Comparison of ENCODE assay signal across 9 cellular contexts in the genomic region with DNA sequence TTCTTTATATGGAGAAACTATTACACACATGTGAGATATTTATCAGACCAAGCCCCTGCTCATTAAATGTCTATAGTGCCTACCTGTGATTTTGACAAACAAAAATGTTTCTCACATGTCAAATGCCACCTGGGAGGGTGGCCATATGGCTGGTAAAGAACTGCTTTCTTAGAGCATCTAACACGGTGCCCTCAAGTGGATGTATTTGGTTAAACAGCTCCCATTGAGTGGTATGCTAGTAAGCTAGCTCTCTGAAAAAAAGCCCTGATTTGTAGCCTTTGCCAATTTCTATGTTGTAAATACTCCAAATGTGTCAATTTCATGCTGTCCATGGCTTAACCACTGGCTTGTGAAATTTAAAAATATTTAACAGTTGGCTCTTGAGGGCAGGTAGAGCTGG.
DNase-seq lines count a peak whose midpoint lies in the region; ATAC-seq, FAIRE-seq and TF ChIP-seq lines count a peak whose summit lies in the region.
"Had no signal": no experiment of that assay in that cellular context is flagged by ENCODE, and none has a peak within 500 bp of the region (broad histone marks: within the 10 kb centered on the region; RNA-seq: fewer than 3 reads in every experiment).

No MANE protein-coding gene starts in this region.

- H2AFZ ChIP-seq in GM23338: no peak overlapping the region
- no peak overlapping the region for H2AFZ ChIP-seq in hepatocyte

- H3K4me1 ChIP-seq in GM23338 (ENCODE audit: insufficient read depth) (no peaks in the 10 kb centered on the region), hepatocyte (ENCODE audit: insufficient read depth) (no peaks in the 10 kb centered on the region)

- H3K36me3 ChIP-seq in GM23338 (ENCODE audit: insufficient read depth): no peaks in the 10 kb centered on the region
- H3K36me3 ChIP-seq in hepatocyte (replicated peaks; ENCODE audit: insufficient read depth, low read depth): no peaks in the 10 kb centered on the region

- H3K36me3 Mint-ChIP-seq in GM23338 (ENCODE audit: low read depth): no peaks in the 10 kb centered on the region
- no peaks in the 10 kb centered on the region for H3K36me3 Mint-ChIP-seq in activated T-cell treated with anti-CD3 and anti-CD28 coated beads, Interleukin-2, amount 50 U/mL, for 24 hours (ENCODE audit: low read depth)
- H3K36me3 Mint-ChIP-seq: activated naive CD8-positive, alpha-beta T cell treated with anti-CD3 and anti-CD28 coated beads, Interleukin-2, amount 10 ng/mL, durations not matched to agents 7 days and 5 days had no signal

- no peak overlapping the region for H3K4me3 Mint-ChIP-seq in GM23338
- H3K4me3 Mint-ChIP-seq in activated T-cell treated with anti-CD3 and anti-CD28 coated beads, Interleukin-2, amount 50 U/mL, for 24 hours: no peak overlapping the region
- H3K4me3 Mint-ChIP-seq: activated naive CD8-positive, alpha-beta T cell treated with anti-CD3 and anti-CD28 coated beads, Interleukin-2, amount 10 ng/mL, durations not matched to agents 7 days and 5 days had no signal

- H3K9me3 Mint-ChIP-seq in GM23338: no peaks in the 10 kb centered on the region
- no peaks in the 10 kb centered on the region for H3K9me3 Mint-ChIP-seq in activated T-cell treated with anti-CD3 and anti-CD28 coated beads, Interleukin-2, amount 50 U/mL, for 24 hours
- H3K9me3 Mint-ChIP-seq: activated naive CD8-positive, alpha-beta T cell treated with anti-CD3 and anti-CD28 coated beads, Interleukin-2, amount 10 ng/mL, durations not matched to agents 7 days and 5 days had no signal

- H3K4me3 ChIP-seq in GM23338 (no peak overlapping the region), hepatocyte (no peak overlapping the region)

- H3K27me3 ChIP-seq in GM23338 (ENCODE audit: insufficient read depth): no peaks in the 10 kb centered on the region
- H3K27me3 ChIP-seq in hepatocyte: peaks cover 22% of the 10 kb centered on the region

- no peaks in the 10 kb centered on the region for H3K9me2 ChIP-seq in GM23338 (ENCODE audit: insufficient read depth)
- H3K9me2 ChIP-seq in hepatocyte (replicated peaks; ENCODE audit: insufficient read depth): no peaks in the 10 kb centered on the region

- H3K9me3 ChIP-seq in hepatocyte (ENCODE audit: low read depth): no peaks in the 10 kb centered on the region

- no peaks in the 10 kb centered on the region for H3K4me1 Mint-ChIP-seq in GM23338
- no peaks in the 10 kb centered on the region for H3K4me1 Mint-ChIP-seq in activated T-cell treated with anti-CD3 and anti-CD28 coated beads, Interleukin-2, amount 50 U/mL, for 24 hours (ENCODE audit: low read depth)
- H3K4me1 Mint-ChIP-seq: activated naive CD8-positive, alpha-beta T cell treated with anti-CD3 and anti-CD28 coated beads, Interleukin-2, amount 10 ng/mL, durations not matched to agents 7 days and 5 days had no signal

- no peaks in the 10 kb centered on the region for H4K20me1 ChIP-seq in GM23338 (replicated peaks; ENCODE audit: insufficient read depth)
- H4K20me1 ChIP-seq in hepatocyte (ENCODE audit: insufficient read depth, poor library complexity, severe bottlenecking): no peaks in the 10 kb centered on the region

- DNase-seq in GM18507 (ENCODE audit: extremely low spot score, insufficient read length, low read depth): no peak
- DNase-seq in GM23338 (ENCODE audit: low spot score): peak; percentile 64
- peak; percentile 7 for DNase-seq in NCI-H526 treated with DMSO at 0.1 percent for 48 hours (lab: John Stamatoyannopoulos, UW)
- no peak for DNase-seq in hepatocyte (ENCODE audit: low spot score)
- no peak for DNase-seq in stimulated activated CD4-positive, alpha-beta T cell treated with anti-CD3 and anti-CD28 coated beads, Interleukin-12 subunit alpha, Interleukin-12 subunit beta, amount 100 ng/mL, for 4 hours
- no peak for DNase-seq in activated T-cell treated with anti-CD3 and anti-CD28 coated beads, Interleukin-2, amount 50 U/mL, for 24 hours
- DNase-seq in NCI-H1436 (lab: John Stamatoyannopoulos, UW): no peak
- DNase-seq in KG1 (lab: John Stamatoyannopoulos, UW): no peak
- DNase-seq: activated naive CD8-positive, alpha-beta T cell treated with anti-CD3 and anti-CD28 coated beads, Interleukin-2, amount 10 ng/mL, durations not matched to agents 7 days and 5 days had no signal

- peak; percentile 84 for ATAC-seq in GM23338

- no peak overlapping the region for H3K27ac ChIP-seq in GM23338 (ENCODE audit: low read depth)
- no peak overlapping the region for H3K27ac ChIP-seq in hepatocyte

- H3K4me2 ChIP-seq in GM23338 (no peak overlapping the region), hepatocyte (no peak overlapping the region)

- FAIRE-seq in GM18507 (lab: Jason Lieb, UNC): peak; percentile 18

- no peaks in the 10 kb centered on the region for H3K79me2 ChIP-seq in GM23338 (replicated peaks; ENCODE audit: insufficient read depth)
- no peaks in the 10 kb centered on the region for H3K79me2 ChIP-seq in hepatocyte

- H3K27ac Mint-ChIP-seq in GM23338: no peak overlapping the region
- no peak overlapping the region for H3K27ac Mint-ChIP-seq in activated T-cell treated with anti-CD3 and anti-CD28 coated beads, Interleukin-2, amount 50 U/mL, for 24 hours
- H3K27ac Mint-ChIP-seq: activated naive CD8-positive, alpha-beta T cell treated with anti-CD3 and anti-CD28 coated beads, Interleukin-2, amount 10 ng/mL, durations not matched to agents 7 days and 5 days had no signal

- no peaks in the 10 kb centered on the region for H3F3A ChIP-seq in GM23338 (replicated peaks; ENCODE audit: low read depth)

- WGBS in hepatocyte (ENCODE audit: low lambda C conversion rate, missing lambda C conversion rate): 30% methylated on average over 1 of the region's 1 CpG

- peaks cover 1% of the 10 kb centered on the region for H3K27me3 Mint-ChIP-seq in GM23338 (ENCODE audit: insufficient read depth, low read depth, poor library complexity)
- peaks cover 52% of the 10 kb centered on the region for H3K27me3 Mint-ChIP-seq in activated T-cell treated with anti-CD3 and anti-CD28 coated beads, Interleukin-2, amount 50 U/mL, for 24 hours

- TF ChIP-seq CTCF in GM23338 (conservative IDR thresholded peaks at IDR 0.05; ENCODE audit: low read depth in 2 of 2): peak; percentile 57 to 65
- TF ChIP-seq CTCF in hepatocyte (IDR thresholded peaks at IDR 0.05; ENCODE audit: poor library complexity): peak; percentile 12

TF ChIP-seq in GM23338, 12 proteins besides CTCF, POLR2A, EP300 and RAD21:
- TF ChIP-seq STAT1 (IDR thresholded peaks at IDR 0.05; ENCODE audit: unreplicated experiment) (no peak), ZNF114 (CRISPR knock-in tag; IDR thresholded peaks at IDR 0.05) (no peak), NANOG (IDR thresholded peaks at IDR 0.05; ENCODE audit: borderline replicate concordance) (no peak), REST (IDR thresholded peaks at IDR 0.05; ENCODE audit: unreplicated experiment) (no peak), ZNF331 (CRISPR knock-in tag; IDR thresholded peaks at IDR 0.05; ENCODE audit: low read depth) (no peak), CREB1 (CRISPR knock-in tag; IDR thresholded peaks at IDR 0.05; ENCODE audit: low read depth) (no peak)

Comparison
In these comparisons a context has a peak if more than half of its experiments do, and no peak if none do; other contexts are left out.
1. DNase-seq: peak in GM23338 (single experiment) and NCI-H526 treated with DMSO at 0.1 percent for 48 hours (single experiment); none in GM18507 (single experiment), hepatocyte (single experiment), stimulated activated CD4-positive, alpha-beta T cell treated with anti-CD3 and anti-CD28 coated beads, Interleukin-12 subunit alpha, Interleukin-12 subunit beta, amount 100 ng/mL, for 4 hours (single experiment), activated T-cell treated with anti-CD3 and anti-CD28 coated beads, Interleukin-2, amount 50 U/mL, for 24 hours (single experiment), NCI-H1436 (single experiment) and KG1 (single experiment).